ENCODE assay signal across 16 cellular contexts in the genomic region with DNA sequence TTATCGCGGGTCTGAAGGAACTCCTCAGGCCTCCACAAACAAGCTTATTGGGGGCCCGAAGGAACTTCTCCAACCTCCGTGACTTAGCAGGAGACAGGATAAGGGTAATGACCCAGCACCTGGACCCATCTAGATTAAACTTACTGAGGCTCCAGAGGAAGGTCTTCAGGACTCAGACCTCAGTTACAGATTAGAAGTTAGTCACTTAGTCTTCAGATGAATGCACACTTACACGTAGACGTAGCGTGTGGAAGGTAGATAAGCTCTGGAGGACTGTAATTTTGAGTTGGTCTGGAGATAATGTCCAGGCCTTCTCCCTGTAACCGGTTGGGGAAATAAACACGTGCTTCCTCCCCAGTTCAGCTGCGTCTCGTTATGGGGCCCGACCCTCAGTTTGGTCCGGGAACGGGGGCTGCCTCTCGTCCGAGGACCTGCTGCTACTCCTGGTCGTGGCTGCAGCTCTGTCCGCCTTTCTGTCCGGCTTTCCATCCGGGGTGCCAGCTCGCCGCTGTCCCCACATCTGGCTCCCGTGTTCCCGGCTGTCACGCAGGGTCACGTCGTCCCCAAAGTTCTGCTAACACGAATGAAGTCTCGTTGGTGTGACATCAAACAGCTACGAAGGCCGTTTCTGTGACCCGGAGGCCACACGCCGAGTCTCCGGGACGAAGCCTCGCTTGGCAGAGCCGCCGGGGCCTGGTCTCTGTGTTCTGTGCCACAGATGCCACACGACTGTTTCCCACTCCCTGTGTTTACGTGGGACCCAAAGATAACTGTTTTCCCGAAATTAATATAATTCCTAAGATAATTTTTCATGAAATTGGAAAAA. TPM values are rescaled to one million over a fixed set of nuclear protein-coding genes. Genes with fewer than 3 reads are reported as not detected.
A peak's percentile ranks its signal among the peaks of the same experiment; 100 is the strongest.
DNase-seq lines count a peak whose midpoint lies in the region; ATAC-seq and TF ChIP-seq lines count a peak whose summit lies in the region.
"Had no signal": no experiment of that assay in that cellular context is flagged by ENCODE, and none has a peak within 500 bp of the region (broad histone marks: within the 10 kb centered on the region; RNA-seq: fewer than 3 reads in every experiment).

No MANE protein-coding gene starts in this region.

- H3K4me2 ChIP-seq in osteoblast (ENCODE audit: insufficient read depth, low read length): no peak overlapping the region

- peaks cover 0 to 7% of the 10 kb centered on the region in 2 donors for H3K4me1 Mint-ChIP-seq in stimulated activated naive B cell treated with anti-CD40 and anti-IgM and Interleukin-4, amounts not matched to agents 10 μg/mL and 1 μg/mL and 100 μg/mL, for 72 hours

- H3K4me3 Mint-ChIP-seq in stimulated activated naive B cell treated with anti-CD40 and anti-IgM and Interleukin-4, amounts not matched to agents 10 μg/mL and 1 μg/mL and 100 μg/mL, for 72 hours: no peak overlapping the region

- TF ChIP-seq CTCF in osteoblast (IDR thresholded peaks at IDR 0.05; ENCODE audit: extremely low read depth, low read depth, low read length): no peak

- H3K36me3 ChIP-seq in osteoblast (ENCODE audit: insufficient read depth, low read length): no peaks in the 10 kb centered on the region
- H3K36me3 ChIP-seq: BLaER1 had no signal

- DNase-seq in Right ventricle myocardium superior: peak; percentile 24
- DNase-seq in left cardiac atrium: no peak
- peak; percentile 67 for DNase-seq in cerebellar cortex (ENCODE audit: low spot score)
- DNase-seq in osteoblast (ENCODE audit: insufficient read length, low spot score, missing footprints): peak; percentile 59
- no peak for DNase-seq in stimulated activated naive B cell treated with anti-CD40 and anti-IgM and Interleukin-4, amounts not matched to agents 10 μg/mL and 1 μg/mL and 100 μg/mL, for 72 hours
- DNase-seq in NCI-H146 (lab: John Stamatoyannopoulos, UW): no peak
- DNase-seq: 8988T, Karpas-422, MM.1S, NCI-H1105, NCI-H187, NCI-H446, SHP77 had no signal

- no peaks in the 10 kb centered on the region for H3K79me2 ChIP-seq in osteoblast (ENCODE audit: insufficient read depth, low read length)

- no peaks in the 10 kb centered on the region for H4K20me1 ChIP-seq in osteoblast (ENCODE audit: insufficient read depth, low read length)
- H4K20me1 ChIP-seq: BLaER1 had no signal

- peaks cover 22 to 36% of the 10 kb centered on the region in 2 donors for H3K27me3 Mint-ChIP-seq in stimulated activated naive B cell treated with anti-CD40 and anti-IgM and Interleukin-4, amounts not matched to agents 10 μg/mL and 1 μg/mL and 100 μg/mL, for 72 hours

- peaks cover 0 to 2% of the 10 kb centered on the region in 2 donors for H3K9me3 Mint-ChIP-seq in stimulated activated naive B cell treated with anti-CD40 and anti-IgM and Interleukin-4, amounts not matched to agents 10 μg/mL and 1 μg/mL and 100 μg/mL, for 72 hours

- H2AFZ ChIP-seq in osteoblast (ENCODE audit: low read length): no peak overlapping the region

- peaks cover 21% of the 10 kb centered on the region for H3K27me3 ChIP-seq in osteoblast (ENCODE audit: insufficient read depth, low read length)
- H3K27me3 ChIP-seq: BLaER1 had no signal

- H3K9me3 ChIP-seq in osteoblast (ENCODE audit: low read depth, low read length): no peaks in the 10 kb centered on the region

- intact Hi-C loops in Right ventricle myocardium superior (cut with DNase I): no loop called here
- intact Hi-C loops in left cardiac atrium (cut with DNase I): no loop called here

- H3K4me3 ChIP-seq in osteoblast (ENCODE audit: insufficient read depth, low read length): no peak overlapping the region
- H3K4me3 ChIP-seq: BLaER1 had no signal

- no peaks in the 10 kb centered on the region for H3K36me3 Mint-ChIP-seq in stimulated activated naive B cell treated with anti-CD40 and anti-IgM and Interleukin-4, amounts not matched to agents 10 μg/mL and 1 μg/mL and 100 μg/mL, for 72 hours

- no peak overlapping the region for H3K27ac Mint-ChIP-seq in stimulated activated naive B cell treated with anti-CD40 and anti-IgM and Interleukin-4, amounts not matched to agents 10 μg/mL and 1 μg/mL and 100 μg/mL, for 72 hours

- H3K27ac ChIP-seq in osteoblast (ENCODE audit: low read depth, low read length): no peak overlapping the region
- H3K27ac ChIP-seq: BLaER1 had no signal

- ATAC-seq in Right ventricle myocardium superior (ENCODE audit: poor library complexity) (no peak), left cardiac atrium (no peak)
- ATAC-seq in stimulated activated naive B cell treated with anti-CD40 and anti-IgM and Interleukin-4, amounts not matched to agents 10 μg/mL and 1 μg/mL and 100 μg/mL, for 72 hours (replicated peaks): no peak

- no peaks in the 10 kb centered on the region for H3K4me1 ChIP-seq in osteoblast (ENCODE audit: insufficient read depth, low read length)

RNA-seq across cellular contexts. Expression of a gene that starts 11.8 kb away (rescaled TPM):
- total RNA-seq in Right ventricle myocardium superior (4.3 TPM), left cardiac atrium (10 to 100 TPM in 1 of 2 donors, 1 to 10 TPM in 1; 6.6 to 12.6 TPM), osteoblast (5.8 and 11.5 TPM in 2 replicates)

RNA-seq across cellular contexts. Expression of a gene that starts 13.7 kb away (rescaled TPM):
- total RNA-seq in Right ventricle myocardium superior: not detected
- total RNA-seq in left cardiac atrium: not detected
- total RNA-seq in osteoblast: under 0.01 and 0.29 TPM in 2 replicates
- total RNA-seq: Daoy had no signal

RNA-seq across cellular contexts. Expression of a gene that starts 26.2 kb away (rescaled TPM):
- 0.81 TPM for total RNA-seq in Right ventricle myocardium superior
- 1 to 10 TPM in 1 of 2 donors, under 1 TPM in 1; 0.32 to 1.4 TPM for total RNA-seq in left cardiac atrium
- total RNA-seq in osteoblast: not detected in 2 replicates
- total RNA-seq: Daoy, H4 had no signal

RNA-seq across cellular contexts. Expression of a gene that starts 28.0 kb away (rescaled TPM):
- total RNA-seq in Right ventricle myocardium superior (0.75 TPM), left cardiac atrium (1 to 10 TPM in 1 of 2 donors, under 1 TPM in 1; 0.60 to 1.8 TPM), osteoblast (not detected in 2 replicates)
- total RNA-seq: Daoy had no signal

Comparison
In these comparisons a context has a peak if more than half of its experiments do, and no peak if none do; other contexts are left out.
1. DNase-seq: peak in Right ventricle myocardium superior (single experiment), cerebellar cortex (single experiment) and osteoblast (single experiment); none in left cardiac atrium (single experiment), stimulated activated naive B cell treated with anti-CD40 and anti-IgM and Interleukin-4, amounts not matched to agents 10 μg/mL and 1 μg/mL and 100 μg/mL, for 72 hours (single experiment) and NCI-H146 (single experiment).